ENCODE assay signal across 21 cellular contexts in the genomic region with DNA sequence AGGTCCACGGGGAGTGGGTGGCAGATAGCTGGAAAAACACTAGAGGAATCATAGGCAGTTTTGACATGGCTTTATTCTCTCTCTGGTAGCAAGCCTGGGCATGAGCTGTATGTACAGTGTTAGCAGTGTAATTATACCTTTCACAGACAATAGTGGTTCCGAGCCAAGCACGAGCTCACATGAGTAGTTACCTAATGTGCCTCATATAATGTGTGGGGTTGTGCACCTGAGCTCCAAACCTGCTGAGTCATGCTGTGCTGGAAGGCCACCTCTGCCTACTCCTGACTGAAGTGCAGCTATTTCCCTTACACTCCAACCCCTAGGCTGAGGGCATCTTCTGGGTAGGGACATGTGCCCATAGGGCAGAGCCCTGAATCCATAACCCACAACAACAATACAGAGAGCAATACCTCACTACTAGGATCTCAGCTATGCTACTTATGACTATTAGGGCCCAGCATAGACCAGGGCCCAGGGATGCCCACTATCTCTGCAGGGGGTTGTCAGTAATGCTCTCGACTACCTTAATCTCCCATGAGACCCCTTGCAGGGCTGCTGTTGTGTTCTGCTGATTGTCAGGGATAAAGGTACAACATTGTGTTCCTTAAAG.
DNase-seq lines count a peak whose midpoint lies in the region; ATAC-seq and TF ChIP-seq lines count a peak whose summit lies in the region.
"Had no signal": no experiment of that assay in that cellular context is flagged by ENCODE, and none has a peak within 500 bp of the region (broad histone marks: within the 10 kb centered on the region; RNA-seq: fewer than 3 reads in every experiment).

No MANE protein-coding gene starts in this region.

- TF ChIP-seq POLR2A in breast epithelium (IDR thresholded peaks at IDR 0.05), result no peak

- peaks cover 7% of the 10 kb centered on the region for H3K9me3 Mint-ChIP-seq in MCF 10A (ENCODE audit: unreplicated experiment)

- no peak overlapping the region for H3K4me3 ChIP-seq in breast epithelium
- H3K4me3 ChIP-seq: ascending aorta, ovary, sigmoid colon, vagina had no signal

- peaks cover 8% of the 10 kb centered on the region for H3K4me1 Mint-ChIP-seq in MCF 10A (ENCODE audit: insufficient read depth, unreplicated experiment)

- no peak overlapping the region for H3K27ac ChIP-seq in breast epithelium
- H3K27ac ChIP-seq: ascending aorta, ovary, sigmoid colon, vagina had no signal

- H3K27ac Mint-ChIP-seq in MCF 10A (ENCODE audit: low read depth, unreplicated experiment), result no peak overlapping the region
- H3K27ac Mint-ChIP-seq: CD4-positive, alpha-beta T cell had no signal

- intact Hi-C loops in MCF 10A (cut with micrococcal nuclease), result no loop called here
- intact Hi-C loops in breast epithelium (cut with DNase I; ENCODE audit: low total_unique reads), result no loop called here
- intact Hi-C loops in head of caudate nucleus (cut with DNase I), result no loop called here

- no peaks in the 10 kb centered on the region for H3K27me3 Mint-ChIP-seq in MCF 10A (ENCODE audit: insufficient read depth, unreplicated experiment)
- H3K27me3 Mint-ChIP-seq: CD4-positive, alpha-beta T cell had no signal

- ATAC-seq in GM18868 (IDR thresholded peaks at IDR 0.05; ENCODE audit: unreplicated experiment), result no peak
- ATAC-seq: PC-3 had no signal

- no peaks in the 10 kb centered on the region for H3K36me3 ChIP-seq in breast epithelium
- H3K36me3 ChIP-seq: ascending aorta, ovary, sigmoid colon, vagina had no signal

- peaks cover 0 to 17% of the 10 kb centered on the region in 2 donors for H3K9me3 ChIP-seq in breast epithelium
- H3K9me3 ChIP-seq: ascending aorta, ovary, vagina had no signal

- H3K36me3 Mint-ChIP-seq in MCF 10A (ENCODE audit: insufficient read depth, unreplicated experiment), result no peaks in the 10 kb centered on the region

- H3K4me1 ChIP-seq in breast epithelium, result no peaks in the 10 kb centered on the region
- H3K4me1 ChIP-seq: ascending aorta, sigmoid colon, vagina had no signal

- CTCF ChIA-PET in MCF 10A (lab: Yijun Ruan, JAX), result interaction anchor here (0.5 to 0.9 kb wide), 3 partner anchors 19 to 342 kb away, joined by 3 to 4 read pairs (median 3); no protein-coding TSS in a partner anchor

- no TSS peak for BruUV-seq in MCF 10A (replicated peaks; lab: Mats Ljungman, UMichigan)

- POLR2A ChIA-PET in MCF 10A (lab: Yijun Ruan, JAX), result interaction anchor here (1.4 kb wide), 1 partner anchor 12 kb away, joined by 7 read pairs; no protein-coding TSS in a partner anchor

- DNase-seq in MCF 10A (ENCODE audit: unreplicated experiment) (peak; percentile 70), breast epithelium (ENCODE audit: low spot score in 2 of 2) (no peak), NCI-H2171 (lab: John Stamatoyannopoulos, UW) (peak; percentile 49), NCI-H128 (lab: John Stamatoyannopoulos, UW; ENCODE audit: unreplicated experiment) (no peak), head of caudate nucleus (no peak)
- DNase-seq in effector CD4-positive, alpha-beta T cell, result peak; percentile 28
- no peak for DNase-seq in activated CD4-positive, CD25-positive, alpha-beta regulatory T cell (lab: John Stamatoyannopoulos, UW)
- DNase-seq: activated CD4-positive, alpha-beta T cell treated with anti-CD3 and anti-CD28 coated beads for 4 hours; activated CD8-positive, alpha-beta memory T cell treated with anti-CD3 and anti-CD28 coated beads, Interleukin-2, amount 50 U/mL, for 48 hours; activated naive CD4-positive, alpha-beta T cell; CD4-positive, alpha-beta T cell; KG1; NCI-H1436 treated with DMSO at 0.1 percent for 48 hours; NCI-H510A; ovary; PC-3; sigmoid colon; T1000 had no signal

- no peak overlapping the region for H3K4me3 Mint-ChIP-seq in MCF 10A (ENCODE audit: unreplicated experiment)
- H3K4me3 Mint-ChIP-seq: CD4-positive, alpha-beta T cell had no signal

- no peaks in the 10 kb centered on the region for H3K27me3 ChIP-seq in breast epithelium
- H3K27me3 ChIP-seq: ascending aorta, ovary, sigmoid colon, vagina had no signal

- TF ChIP-seq CTCF in MCF 10A (IDR thresholded peaks at IDR 0.05; ENCODE audit: unreplicated experiment), result no peak
- no peak for TF ChIP-seq CTCF in breast epithelium (IDR thresholded peaks at IDR 0.05)

Comparison
In these comparisons a context has a peak if more than half of its experiments do, and no peak if none do; other contexts are left out.
1. DNase-seq: peak in MCF 10A (single experiment), NCI-H2171 (single experiment) and effector CD4-positive, alpha-beta T cell (single experiment); none in breast epithelium (0 of 2), activated CD4-positive, CD25-positive, alpha-beta regulatory T cell (0 of 4), NCI-H128 (single experiment) and head of caudate nucleus (0 of 42).